21 cellular contexts compared by ENCODE assay signal in genomic region chr12:104482748-104483147, GRCh38. TPM values are rescaled to one million over a fixed set of nuclear protein-coding genes. Genes with fewer than 3 reads are reported as not detected.
DNase-seq lines count a peak whose midpoint lies in the region; ATAC-seq and TF ChIP-seq lines count a peak whose summit lies in the region.
"Had no signal": no experiment of that assay in that cellular context is flagged by ENCODE, and none has a peak within 500 bp of the region (broad histone marks: within the 10 kb centered on the region; RNA-seq: fewer than 3 reads in every experiment).

No MANE protein-coding gene starts in this region.

- H4K20me1 ChIP-seq in BLaER1 treated with 17β-estradiol and CSF1 and Interleukin-3, amounts not matched to agents 10 nM and 100 nM: peaks cover 21 to 54% (median 45%) of the 10 kb centered on the region in 11 experiments; a peak in 20 of 22 replicates

- no peak for TF ChIP-seq CTCF in foreskin keratinocyte (conservative IDR thresholded peaks at IDR 0.05)

- H3K27me3 Mint-ChIP-seq in CD8-positive, alpha-beta memory T cell: peaks cover 0 to 2% of the 10 kb centered on the region in 2 donors
- H3K27me3 Mint-ChIP-seq in T-helper 17 cell: no peaks in the 10 kb centered on the region
- H3K27me3 Mint-ChIP-seq in immature natural killer cell (ENCODE audit: low read depth in 3 of 3): peaks cover 2 to 10% (median 2%) of the 10 kb centered on the region in 3 donors
- no peaks in the 10 kb centered on the region for H3K27me3 Mint-ChIP-seq in stimulated activated naive CD8-positive, alpha-beta T cell treated with anti-CD3 and anti-CD28 coated beads, Interleukin-15, amount 100 ng/mL, for 72 hours

- H3K36me3 ChIP-seq in BLaER1 treated with 17β-estradiol and CSF1 and Interleukin-3, amounts not matched to agents 10 nM and 100 nM: peaks cover 0 to 56% (median 29%) of the 10 kb centered on the region in 11 experiments; a peak in 18 of 22 replicates
- H3K36me3 ChIP-seq in CD8-positive, alpha-beta memory T cell (ENCODE audit: insufficient read depth, low read length): no peaks in the 10 kb centered on the region
- H3K36me3 ChIP-seq: ovary, tibial artery, WERI-Rb-1 had no signal

- CTCF ChIA-PET in CD8-positive, alpha-beta memory T cell (lab: Charles Lee): interaction anchor here (0.9 to 1.1 kb wide), 2 partner anchors 22 to 25 kb away, joined by 3 read pairs; no protein-coding TSS in a partner anchor

- no peak overlapping the region for H3K4me3 ChIP-seq in BLaER1 treated with 17β-estradiol and CSF1 and Interleukin-3, amounts not matched to agents 10 nM and 100 nM
- no peak overlapping the region for H3K4me3 ChIP-seq in CD8-positive, alpha-beta memory T cell (ENCODE audit: low read length)
- H3K4me3 ChIP-seq: heart right ventricle, ovary, tibial artery had no signal

- no peaks in the 10 kb centered on the region for H3K9me3 Mint-ChIP-seq in CD8-positive, alpha-beta memory T cell
- H3K9me3 Mint-ChIP-seq in immature natural killer cell: no peaks in the 10 kb centered on the region
- H3K9me3 Mint-ChIP-seq in stimulated activated naive CD8-positive, alpha-beta T cell treated with anti-CD3 and anti-CD28 coated beads, Interleukin-15, amount 100 ng/mL, for 72 hours: no peaks in the 10 kb centered on the region

- H3K4me1 ChIP-seq in BLaER1 treated with 17β-estradiol and CSF1 and Interleukin-3, amounts not matched to agents 10 nM and 100 nM: peaks cover 95 to 100% (median 98%) of the 10 kb centered on the region in 10 experiments
- peaks cover 85% of the 10 kb centered on the region for H3K4me1 ChIP-seq in CD8-positive, alpha-beta memory T cell (ENCODE audit: insufficient read depth, low read length)
- H3K4me1 ChIP-seq in foreskin keratinocyte: no peaks in the 10 kb centered on the region

- H3K4me1 Mint-ChIP-seq in CD8-positive, alpha-beta memory T cell: peaks cover 93 to 100% (median 98%) of the 10 kb centered on the region in 3 donors
- H3K4me1 Mint-ChIP-seq in T-helper 17 cell: peaks cover 81% of the 10 kb centered on the region
- peaks cover 96 to 100% of the 10 kb centered on the region in 2 donors for H3K4me1 Mint-ChIP-seq in immature natural killer cell
- peaks cover 98% of the 10 kb centered on the region for H3K4me1 Mint-ChIP-seq in stimulated activated naive CD8-positive, alpha-beta T cell treated with anti-CD3 and anti-CD28 coated beads, Interleukin-15, amount 100 ng/mL, for 72 hours

- peak overlapping the region; percentile 12 to 90 (median 81) for H3K27ac Mint-ChIP-seq in CD8-positive, alpha-beta memory T cell
- peak overlapping the region; percentile 83 for H3K27ac Mint-ChIP-seq in T-helper 17 cell
- peak overlapping the region; percentile 55 to 87 (median 72) for H3K27ac Mint-ChIP-seq in immature natural killer cell
- H3K27ac Mint-ChIP-seq in stimulated activated naive CD8-positive, alpha-beta T cell treated with anti-CD3 and anti-CD28 coated beads, Interleukin-15, amount 100 ng/mL, for 72 hours: no peak overlapping the region
- H3K27ac Mint-ChIP-seq: endodermal cell had no signal

- peaks cover 0 to 15% (median 9%) of the 10 kb centered on the region in 11 experiments; a peak in 10 of 22 replicates for H3K9me3 ChIP-seq in BLaER1 treated with 17β-estradiol and CSF1 and Interleukin-3, amounts not matched to agents 10 nM and 100 nM (replicated peaks in 1 of 11)
- no peaks in the 10 kb centered on the region for H3K9me3 ChIP-seq in CD8-positive, alpha-beta memory T cell (ENCODE audit: low read length)
- no peaks in the 10 kb centered on the region for H3K9me3 ChIP-seq in T-helper 17 cell (ENCODE audit: control insufficient read depth, low read length, poor library complexity, severe bottlenecking)
- H3K9me3 ChIP-seq: ovary, tibial artery had no signal

- ATAC-seq in T-helper 17 cell: no peak
- ATAC-seq in stimulated activated naive CD8-positive, alpha-beta T cell treated with anti-CD3 and anti-CD28 coated beads, Interleukin-15, amount 100 ng/mL, for 72 hours: no peak
- no peak for ATAC-seq in foreskin keratinocyte
- ATAC-seq: heart right ventricle, sciatic nerve had no signal

- H3K27me3 ChIP-seq in BLaER1 treated with 17β-estradiol and CSF1 and Interleukin-3, amounts not matched to agents 10 nM and 100 nM: no peaks in the 10 kb centered on the region
- H3K27me3 ChIP-seq in CD8-positive, alpha-beta memory T cell (ENCODE audit: insufficient read depth, low read length, poor library complexity, severe bottlenecking): no peaks in the 10 kb centered on the region
- H3K27me3 ChIP-seq in foreskin keratinocyte: no peaks in the 10 kb centered on the region
- H3K27me3 ChIP-seq: heart right ventricle, ovary, tibial artery had no signal

- peak overlapping the region in 3 of 11 experiments; percentile 11 to 45 (median 43); a peak in 4 of 22 replicates for H3K9ac ChIP-seq in BLaER1 treated with 17β-estradiol and CSF1 and Interleukin-3, amounts not matched to agents 10 nM and 100 nM

- H3K27ac ChIP-seq in BLaER1 treated with 17β-estradiol and CSF1 and Interleukin-3, amounts not matched to agents 10 nM and 100 nM: peak overlapping the region in 9 of 11 experiments; percentile 9 to 96 (median 64); a peak in 17 of 22 replicates
- H3K27ac ChIP-seq in CD8-positive, alpha-beta memory T cell (ENCODE audit: low read depth, low read length): no peak overlapping the region
- no peak overlapping the region for H3K27ac ChIP-seq in foreskin keratinocyte
- H3K27ac ChIP-seq in substantia nigra (ENCODE audit: low read depth, low read length, poor library complexity, severe bottlenecking): no peak overlapping the region
- H3K27ac ChIP-seq: heart right ventricle, ovary, tibial artery, WERI-Rb-1 had no signal

- peaks cover 6 to 30% (median 14%) of the 10 kb centered on the region in 3 donors for H3K36me3 Mint-ChIP-seq in CD8-positive, alpha-beta memory T cell
- H3K36me3 Mint-ChIP-seq in T-helper 17 cell (ENCODE audit: low read depth): peaks cover 4% of the 10 kb centered on the region
- H3K36me3 Mint-ChIP-seq in immature natural killer cell: peaks cover 7 to 27% (median 22%) of the 10 kb centered on the region in 3 donors

- POLR2A ChIA-PET in CD8-positive, alpha-beta memory T cell (lab: Charles Lee): no interaction called here

- peak overlapping the region; percentile 75 to 99 (median 95) for H3K4me2 ChIP-seq in BLaER1 treated with 17β-estradiol and CSF1 and Interleukin-3, amounts not matched to agents 10 nM and 100 nM

- H3K4me3 Mint-ChIP-seq in CD8-positive, alpha-beta memory T cell: peak overlapping the region in 5 of 7 donors; percentile 10 to 68 (median 42)
- H3K4me3 Mint-ChIP-seq in T-helper 17 cell: no peak overlapping the region
- H3K4me3 Mint-ChIP-seq in immature natural killer cell: peak overlapping the region in 3 of 5 donors; percentile 10 to 43 (median 25)
- no peak overlapping the region for H3K4me3 Mint-ChIP-seq in stimulated activated naive CD8-positive, alpha-beta T cell treated with anti-CD3 and anti-CD28 coated beads, Interleukin-15, amount 100 ng/mL, for 72 hours
- H3K4me3 Mint-ChIP-seq: endodermal cell had no signal

- DNase-seq in CD8-positive, alpha-beta memory T cell: no peak
- DNase-seq in T-helper 17 cell: no peak
- no peak for DNase-seq in immature natural killer cell
- DNase-seq in stimulated activated naive CD8-positive, alpha-beta T cell treated with anti-CD3 and anti-CD28 coated beads, Interleukin-15, amount 100 ng/mL, for 72 hours: no peak
- DNase-seq in foreskin keratinocyte: no peak
- DNase-seq in substantia nigra (lab: John Stamatoyannopoulos, UW): no peak
- DNase-seq: activated effector memory CD4-positive, alpha-beta T cell treated with Interleukin-2 at 50 U/mL for 16 hours; aorta; Calu3; cerebellar nuclear complex; endodermal cell; heart right ventricle; NCI-H1417; NCI-H526 treated with DMSO at 0.1 percent for 48 hours; Right ventricle myocardium superior; stimulated activated naive CD4-positive, alpha-beta T cell; tibial artery; WERI-Rb-1 had no signal

RNA-seq across cellular contexts. Expression of gene CHST11, which starts 26.0 kb away (rescaled TPM):
- total RNA-seq in CD8-positive, alpha-beta memory T cell: 10 to 100 TPM; 47.8 to 51.5 TPM
- 76.8 TPM for polyA plus RNA-seq in CD8-positive, alpha-beta memory T cell
- total RNA-seq in T-helper 17 cell (10 to 100 TPM; 76.6 to 78.3 TPM), foreskin keratinocyte (17.2 and 22.9 TPM in 2 replicates)
- polyA plus RNA-seq in immature natural killer cell (10 to 100 TPM; 42.5 to 90.1 (median 78.4) TPM), foreskin keratinocyte (9.4 and 12.4 TPM in 2 replicates)

Comparison
In these comparisons a context has a peak if more than half of its experiments do, and no peak if none do; other contexts are left out.
1. H3K27ac ChIP-seq: peak in BLaER1 treated with 17β-estradiol and CSF1 and Interleukin-3, amounts not matched to agents 10 nM and 100 nM (9 of 11); none in CD8-positive, alpha-beta memory T cell (single experiment), foreskin keratinocyte (single experiment) and substantia nigra (single experiment).
2. H3K27ac Mint-ChIP-seq: peak in CD8-positive, alpha-beta memory T cell (8 of 8), T-helper 17 cell (single experiment) and immature natural killer cell (6 of 6); none in stimulated activated naive CD8-positive, alpha-beta T cell treated with anti-CD3 and anti-CD28 coated beads, Interleukin-15, amount 100 ng/mL, for 72 hours (0 of 2).
3. H3K4me3 Mint-ChIP-seq: peak in CD8-positive, alpha-beta memory T cell (5 of 7) and immature natural killer cell (3 of 5); none in T-helper 17 cell (single experiment) and stimulated activated naive CD8-positive, alpha-beta T cell treated with anti-CD3 and anti-CD28 coated beads, Interleukin-15, amount 100 ng/mL, for 72 hours (0 of 2).